Comparison of ENCODE assay signal across 34 cellular contexts in the genomic region with DNA sequence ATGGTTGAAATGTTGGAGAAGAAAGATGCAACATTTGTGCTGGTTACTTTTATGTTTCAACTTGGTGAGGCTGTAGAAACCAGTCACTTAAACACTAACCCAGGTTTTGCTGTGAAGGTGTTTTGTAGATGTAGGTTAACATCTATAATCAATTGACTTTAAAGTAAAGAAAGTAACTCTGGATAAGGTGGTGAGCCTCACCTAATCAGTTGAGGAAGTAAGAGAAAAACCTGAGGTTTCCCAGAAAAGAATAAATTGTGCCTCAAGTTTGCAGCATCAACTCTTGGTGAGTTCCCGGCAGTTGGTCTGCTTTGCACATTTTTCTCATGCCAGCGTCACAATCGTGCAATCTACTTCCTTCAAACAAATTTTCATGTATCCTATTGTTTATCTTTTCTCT.
"Had no signal": no experiment of that assay in that cellular context is flagged by ENCODE, and none has a peak within 500 bp of the region (broad histone marks: within the 10 kb centered on the region; RNA-seq: fewer than 3 reads in every experiment).

No MANE protein-coding gene starts in this region.

- ATAC-seq: activated CD8-positive, alpha-beta T cell treated with anti-CD3 and anti-CD28 coated beads for 36 hours; activated naive CD4-positive, alpha-beta T cell treated with anti-CD3 and anti-CD28 coated beads, Interleukin-2, amount 50 U/mL, for 72 hours; activated T-cell treated with anti-CD3 and anti-CD28 coated beads, Interleukin-2, amount 50 U/mL, for 4 hours; activated T-cell treated with anti-CD3 and anti-CD28 coated beads, Interleukin-2, amount 50 U/mL, for 72 hours; activated T-helper 17 cell treated with anti-CD3 and anti-CD28 coated beads, Interleukin-2, amount 50 U/mL, for 72 hours; body of pancreas had no signal

- H3K4me1 Mint-ChIP-seq: activated CD4-positive, alpha-beta T cell treated with anti-CD3 and anti-CD28 coated beads, Interleukin-2, amount 10 ng/mL, durations not matched to agents 24 days and 14 days; activated naive CD8-positive, alpha-beta T cell treated with anti-CD3 and anti-CD28 coated beads for 36 hours; activated T-helper 17 cell treated with anti-CD3 and anti-CD28 coated beads, Interleukin-2, amount 50 U/mL, for 72 hours had no signal

- H3K9me3 Mint-ChIP-seq: activated B cell treated with CpG ODN at 0.5 μM for 24 hours; activated CD4-positive, alpha-beta memory T cell treated with anti-CD3 and anti-CD28 coated beads for 36 hours; activated CD4-positive, alpha-beta T cell treated with anti-CD3 and anti-CD28 coated beads, Interleukin-2, amount 10 ng/mL, durations not matched to agents 24 days and 14 days; activated naive CD4-positive, alpha-beta T cell treated with anti-CD3 and anti-CD28 coated beads for 36 hours; activated T-cell treated with anti-CD3 and anti-CD28 coated beads, Interleukin-2, amount 50 U/mL, for 72 hours; activated T-helper 1 cell treated with anti-CD3 and anti-CD28 coated beads, Interleukin-12 subunit alpha, Interleukin-12 subunit beta, Interleukin-2, Interleukin-4 antibody, amounts not matched to agents 30 ng/mL and 10 ng/mL and 1 ng/mL, durations not matched to agents 14 hours and 24 hours and 36 hours; activated T-helper 17 cell treated with anti-CD3 and anti-CD28 coated beads, Interleukin-2, amount 50 U/mL, for 72 hours; T-helper 1 cell treated with Interleukin-12 subunit alpha and Interleukin-12 subunit beta and Interleukin-4 antibody, amounts not matched to agents 30 μg/mL and 1 μg/mL, for 36 hours had no signal

- H3K27ac Mint-ChIP-seq: activated B cell treated with CpG ODN at 0.5 μM for 24 hours; activated CD4-positive, alpha-beta memory T cell treated with anti-CD3 and anti-CD28 coated beads for 36 hours; activated CD4-positive, alpha-beta T cell treated with anti-CD3 and anti-CD28 coated beads, Interleukin-2, amount 10 ng/mL, durations not matched to agents 24 days and 14 days; activated CD8-positive, alpha-beta T cell treated with anti-CD3 and anti-CD28 coated beads for 36 hours; activated naive CD4-positive, alpha-beta T cell treated with anti-CD3 and anti-CD28 coated beads for 36 hours; activated naive CD4-positive, alpha-beta T cell treated with anti-CD3 and anti-CD28 coated beads, Interleukin-2, amount 50 U/mL, for 72 hours; activated naive CD8-positive, alpha-beta T cell treated with anti-CD3 and anti-CD28 coated beads for 36 hours; activated T-helper 1 cell treated with anti-CD3 and anti-CD28 coated beads, Interleukin-12 subunit alpha, Interleukin-12 subunit beta, Interleukin-2, Interleukin-4 antibody, amounts not matched to agents 30 ng/mL and 10 ng/mL and 1 ng/mL, durations not matched to agents 14 hours and 24 hours and 36 hours; activated T-helper 17 cell treated with anti-CD3 and anti-CD28 coated beads, Interleukin-2, amount 50 U/mL, for 72 hours; T-helper 1 cell treated with Interleukin-12 subunit alpha and Interleukin-12 subunit beta and Interleukin-4 antibody, amounts not matched to agents 30 μg/mL and 1 μg/mL, for 36 hours; T-helper 2 cell treated with Interferon-gamma antibody and Interleukin-4, amounts not matched to agents 5 μg/mL and 100 μg/mL, for 36 hours had no signal

- H3K36me3 Mint-ChIP-seq: activated CD4-positive, alpha-beta memory T cell treated with anti-CD3 and anti-CD28 coated beads for 36 hours; activated naive CD4-positive, alpha-beta T cell treated with anti-CD3 and anti-CD28 coated beads, Interleukin-2, amount 50 U/mL, for 72 hours; activated naive CD8-positive, alpha-beta T cell treated with anti-CD3 and anti-CD28 coated beads for 36 hours had no signal

- DNase-seq: activated B cell treated with CpG ODN at 0.5 μM for 24 hours; activated CD4-positive, alpha-beta memory T cell treated with anti-CD3 and anti-CD28 coated beads for 36 hours; activated CD4-positive, alpha-beta T cell treated with anti-CD3 and anti-CD28 coated beads for 4 hours; activated CD4-positive, alpha-beta T cell treated with anti-CD3 and anti-CD28 coated beads, Interleukin-2, amount 10 ng/mL, durations not matched to agents 24 days and 14 days; activated CD4-positive, alpha-beta T cell treated with anti-CD3 and anti-CD28 coated beads, Interleukin-2, amount 50 U/mL, for 1 hour; activated CD4-positive, alpha-beta T cell treated with anti-CD3 and anti-CD28 coated beads, Interleukin-2, amount 50 U/mL, for 4 hours; activated CD4-positive, CD25-positive, alpha-beta regulatory T cell treated with anti-CD3 and anti-CD28 coated beads, Interleukin-2, amount 50 U/mL, for 72 hours; activated CD8-positive, alpha-beta memory T cell treated with anti-CD3 and anti-CD28 coated beads, Interleukin-2, amount 50 U/mL, for 4 hours; activated CD8-positive, alpha-beta T cell treated with anti-CD3 and anti-CD28 coated beads for 36 hours; activated effector memory CD4-positive, alpha-beta T cell treated with anti-CD3 and anti-CD28 coated beads, Interleukin-2, amount 50 U/mL, for 16 hours; activated gamma-delta T cell treated with Interleukin-2 at 50 U/mL for 16 hours; activated naive CD4-positive, alpha-beta T cell; activated naive CD4-positive, alpha-beta T cell treated with anti-CD3 and anti-CD28 coated beads for 36 hours; activated naive CD4-positive, alpha-beta T cell treated with anti-CD3 and anti-CD28 coated beads, Interleukin-2, amount 50 U/mL, for 16 hours; activated naive CD8-positive, alpha-beta T cell treated with anti-CD3 and anti-CD28 coated beads for 36 hours; activated T-cell treated with anti-CD3 and anti-CD28 coated beads for 4 hours; activated T-cell treated with anti-CD3 and anti-CD28 coated beads, Interleukin-2, amount 50 U/mL, for 1 hour; activated T-cell treated with anti-CD3 and anti-CD28 coated beads, Interleukin-2, amount 50 U/mL, for 4 hours; activated T-cell treated with anti-CD3 and anti-CD28 coated beads, Interleukin-2, amount 50 U/mL, for 72 hours; adrenal gland; amniotic stem cell; aorta; body of pancreas; caudate nucleus; cerebellar nuclear complex; T-helper 1 cell; T-helper 2 cell; T-helper 9 cell had no signal

- H3K27me3 Mint-ChIP-seq: activated B cell treated with CpG ODN at 0.5 μM for 24 hours; activated CD4-positive, alpha-beta T cell treated with anti-CD3 and anti-CD28 coated beads, Interleukin-2, amount 10 ng/mL, durations not matched to agents 24 days and 14 days; activated CD8-positive, alpha-beta T cell treated with anti-CD3 and anti-CD28 coated beads for 36 hours had no signal

- H3K4me3 Mint-ChIP-seq: activated B cell treated with CpG ODN at 0.5 μM for 24 hours; activated CD4-positive, alpha-beta memory T cell treated with anti-CD3 and anti-CD28 coated beads for 36 hours; activated CD4-positive, alpha-beta T cell treated with anti-CD3 and anti-CD28 coated beads, Interleukin-2, amount 10 ng/mL, durations not matched to agents 24 days and 14 days; activated CD8-positive, alpha-beta T cell treated with anti-CD3 and anti-CD28 coated beads for 36 hours; activated naive CD4-positive, alpha-beta T cell treated with anti-CD3 and anti-CD28 coated beads for 36 hours; activated naive CD8-positive, alpha-beta T cell treated with anti-CD3 and anti-CD28 coated beads for 36 hours; activated T-cell treated with anti-CD3 and anti-CD28 coated beads, Interleukin-2, amount 50 U/mL, for 4 hours; activated T-cell treated with anti-CD3 and anti-CD28 coated beads, Interleukin-2, amount 50 U/mL, for 72 hours; activated T-helper 1 cell treated with anti-CD3 and anti-CD28 coated beads, Interleukin-12 subunit alpha, Interleukin-12 subunit beta, Interleukin-2, Interleukin-4 antibody, amounts not matched to agents 30 ng/mL and 10 ng/mL and 1 ng/mL, durations not matched to agents 14 hours and 24 hours and 36 hours; activated T-helper 17 cell treated with anti-CD3 and anti-CD28 coated beads, Interleukin-2, amount 50 U/mL, for 72 hours; central memory CD8-positive, alpha-beta T cell; T-helper 1 cell treated with Interleukin-12 subunit alpha and Interleukin-12 subunit beta and Interleukin-4 antibody, amounts not matched to agents 30 μg/mL and 1 μg/mL, for 36 hours; T-helper 2 cell treated with Interferon-gamma antibody and Interleukin-4, amounts not matched to agents 5 μg/mL and 100 μg/mL, for 36 hours had no signal
